In the genomic region with DNA sequence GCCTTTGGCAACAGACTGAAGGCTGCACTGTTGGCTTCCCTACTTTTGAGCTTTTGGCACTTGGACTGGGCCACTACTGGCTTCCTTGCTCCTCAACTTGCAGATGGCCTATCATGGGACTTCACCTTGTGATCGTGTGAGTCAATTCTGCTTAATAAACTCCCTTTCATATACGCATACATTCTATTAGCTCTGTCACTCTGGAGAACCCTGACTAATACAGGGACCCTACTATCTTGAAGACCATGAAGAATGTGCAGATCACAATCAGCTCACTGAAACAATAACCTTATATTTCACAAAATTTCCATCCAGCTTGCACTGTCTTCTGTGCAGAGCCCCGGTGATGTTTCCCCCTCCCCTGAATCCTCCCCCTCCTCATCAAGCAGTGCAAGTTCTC, we compare ENCODE assay signal across 4 cellular contexts. TPM values are rescaled to one million over a fixed set of nuclear protein-coding genes. Genes with fewer than 3 reads are reported as not detected.
"Had no signal": no experiment of that assay in that cellular context is flagged by ENCODE, and none has a peak within 500 bp of the region (broad histone marks: within the 10 kb centered on the region; RNA-seq: fewer than 3 reads in every experiment).

No MANE protein-coding gene starts in this region.

- H3K4me3 ChIP-seq: GM12878 had no signal

- DNase-seq: GDM1, GF-D8 had no signal

- ATAC-seq: GM12878 had no signal

RNA-seq across cellular contexts. Expression of a gene that starts 39.8 kb away (rescaled TPM):
- total RNA-seq: G401, GM12878 had no signal
- polyA plus RNA-seq: GM12878 had no signal
